ENCODE assay signal across 1 cellular context in the genomic region with DNA sequence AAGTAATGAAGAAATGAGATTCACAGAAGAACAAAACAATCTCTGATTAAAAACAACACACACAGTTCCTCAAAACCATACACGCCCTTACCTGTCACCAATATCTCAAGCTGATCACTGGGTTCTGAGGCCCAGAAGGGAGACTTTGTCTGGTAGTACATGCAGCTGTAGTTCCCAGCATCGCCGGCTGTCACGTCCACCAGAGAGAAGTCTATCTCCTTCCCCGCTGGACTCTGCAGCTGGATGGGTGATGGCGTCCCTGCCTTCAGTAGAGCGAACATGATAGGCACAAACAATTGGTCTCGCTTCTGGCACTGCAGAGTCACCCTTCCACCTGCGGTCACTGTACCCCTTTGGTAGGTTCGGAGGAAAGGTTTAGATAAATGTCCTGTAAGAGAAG.
TF ChIP-seq lines count a peak whose summit lies in the region.

No MANE protein-coding gene starts in this region.

TF ChIP-seq in K562, 482 proteins besides CTCF, POLR2A, EP300 and RAD21:
- TF ChIP-seq RUNX1 (IDR thresholded peaks at IDR 0.05; ENCODE audit: low read depth) (no peak), SAP30 (IDR thresholded peaks at IDR 0.05; ENCODE audit: borderline replicate concordance, insufficient read depth, low read depth, low read length, poor library complexity, severe bottlenecking) (no peak), CHD1 (IDR thresholded peaks at IDR 0.05; ENCODE audit: low read length) (no peak), KLF16 (IDR thresholded peaks at IDR 0.05) (no peak), PHF21A (IDR thresholded peaks at IDR 0.05; ENCODE audit: borderline replicate concordance, low read depth) (no peak), RFX5 (IDR thresholded peaks at IDR 0.05; ENCODE audit: low read depth, low read length) (no peak), SRSF1 (IDR thresholded peaks at IDR 0.05; ENCODE audit: low read depth, low read length) (no peak), POLR2AphosphoS5 (IDR thresholded peaks at IDR 0.05; ENCODE audit: control insufficient read depth, insufficient read depth, low read depth, low read length) (no peak), SAFB2 (IDR thresholded peaks at IDR 0.05; ENCODE audit: borderline replicate concordance, low read depth, low read length, severe bottlenecking) (no peak), SAFB (IDR thresholded peaks at IDR 0.05; ENCODE audit: borderline replicate concordance, low read depth, low read length) (no peak), ADNP (tag; IDR thresholded peaks at IDR 0.05) (no peak), ERF (CRISPR knock-in tag; IDR thresholded peaks at IDR 0.05) (no peak), ZFPM2 (CRISPR knock-in tag; IDR thresholded peaks at IDR 0.05) (no peak)
- TF ChIP-seq, protein P1, sequence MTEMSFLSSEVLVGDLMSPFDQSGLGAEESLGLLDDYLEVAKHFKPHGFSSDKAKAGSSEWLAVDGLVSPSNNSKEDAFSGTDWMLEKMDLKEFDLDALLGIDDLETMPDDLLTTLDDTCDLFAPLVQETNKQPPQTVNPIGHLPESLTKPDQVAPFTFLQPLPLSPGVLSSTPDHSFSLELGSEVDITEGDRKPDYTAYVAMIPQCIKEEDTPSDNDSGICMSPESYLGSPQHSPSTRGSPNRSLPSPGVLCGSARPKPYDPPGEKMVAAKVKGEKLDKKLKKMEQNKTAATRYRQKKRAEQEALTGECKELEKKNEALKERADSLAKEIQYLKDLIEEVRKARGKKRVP (CRISPR knock-in tag; IDR thresholded peaks at IDR 0.05), result no peak
- TF ChIP-seq, protein P2, sequence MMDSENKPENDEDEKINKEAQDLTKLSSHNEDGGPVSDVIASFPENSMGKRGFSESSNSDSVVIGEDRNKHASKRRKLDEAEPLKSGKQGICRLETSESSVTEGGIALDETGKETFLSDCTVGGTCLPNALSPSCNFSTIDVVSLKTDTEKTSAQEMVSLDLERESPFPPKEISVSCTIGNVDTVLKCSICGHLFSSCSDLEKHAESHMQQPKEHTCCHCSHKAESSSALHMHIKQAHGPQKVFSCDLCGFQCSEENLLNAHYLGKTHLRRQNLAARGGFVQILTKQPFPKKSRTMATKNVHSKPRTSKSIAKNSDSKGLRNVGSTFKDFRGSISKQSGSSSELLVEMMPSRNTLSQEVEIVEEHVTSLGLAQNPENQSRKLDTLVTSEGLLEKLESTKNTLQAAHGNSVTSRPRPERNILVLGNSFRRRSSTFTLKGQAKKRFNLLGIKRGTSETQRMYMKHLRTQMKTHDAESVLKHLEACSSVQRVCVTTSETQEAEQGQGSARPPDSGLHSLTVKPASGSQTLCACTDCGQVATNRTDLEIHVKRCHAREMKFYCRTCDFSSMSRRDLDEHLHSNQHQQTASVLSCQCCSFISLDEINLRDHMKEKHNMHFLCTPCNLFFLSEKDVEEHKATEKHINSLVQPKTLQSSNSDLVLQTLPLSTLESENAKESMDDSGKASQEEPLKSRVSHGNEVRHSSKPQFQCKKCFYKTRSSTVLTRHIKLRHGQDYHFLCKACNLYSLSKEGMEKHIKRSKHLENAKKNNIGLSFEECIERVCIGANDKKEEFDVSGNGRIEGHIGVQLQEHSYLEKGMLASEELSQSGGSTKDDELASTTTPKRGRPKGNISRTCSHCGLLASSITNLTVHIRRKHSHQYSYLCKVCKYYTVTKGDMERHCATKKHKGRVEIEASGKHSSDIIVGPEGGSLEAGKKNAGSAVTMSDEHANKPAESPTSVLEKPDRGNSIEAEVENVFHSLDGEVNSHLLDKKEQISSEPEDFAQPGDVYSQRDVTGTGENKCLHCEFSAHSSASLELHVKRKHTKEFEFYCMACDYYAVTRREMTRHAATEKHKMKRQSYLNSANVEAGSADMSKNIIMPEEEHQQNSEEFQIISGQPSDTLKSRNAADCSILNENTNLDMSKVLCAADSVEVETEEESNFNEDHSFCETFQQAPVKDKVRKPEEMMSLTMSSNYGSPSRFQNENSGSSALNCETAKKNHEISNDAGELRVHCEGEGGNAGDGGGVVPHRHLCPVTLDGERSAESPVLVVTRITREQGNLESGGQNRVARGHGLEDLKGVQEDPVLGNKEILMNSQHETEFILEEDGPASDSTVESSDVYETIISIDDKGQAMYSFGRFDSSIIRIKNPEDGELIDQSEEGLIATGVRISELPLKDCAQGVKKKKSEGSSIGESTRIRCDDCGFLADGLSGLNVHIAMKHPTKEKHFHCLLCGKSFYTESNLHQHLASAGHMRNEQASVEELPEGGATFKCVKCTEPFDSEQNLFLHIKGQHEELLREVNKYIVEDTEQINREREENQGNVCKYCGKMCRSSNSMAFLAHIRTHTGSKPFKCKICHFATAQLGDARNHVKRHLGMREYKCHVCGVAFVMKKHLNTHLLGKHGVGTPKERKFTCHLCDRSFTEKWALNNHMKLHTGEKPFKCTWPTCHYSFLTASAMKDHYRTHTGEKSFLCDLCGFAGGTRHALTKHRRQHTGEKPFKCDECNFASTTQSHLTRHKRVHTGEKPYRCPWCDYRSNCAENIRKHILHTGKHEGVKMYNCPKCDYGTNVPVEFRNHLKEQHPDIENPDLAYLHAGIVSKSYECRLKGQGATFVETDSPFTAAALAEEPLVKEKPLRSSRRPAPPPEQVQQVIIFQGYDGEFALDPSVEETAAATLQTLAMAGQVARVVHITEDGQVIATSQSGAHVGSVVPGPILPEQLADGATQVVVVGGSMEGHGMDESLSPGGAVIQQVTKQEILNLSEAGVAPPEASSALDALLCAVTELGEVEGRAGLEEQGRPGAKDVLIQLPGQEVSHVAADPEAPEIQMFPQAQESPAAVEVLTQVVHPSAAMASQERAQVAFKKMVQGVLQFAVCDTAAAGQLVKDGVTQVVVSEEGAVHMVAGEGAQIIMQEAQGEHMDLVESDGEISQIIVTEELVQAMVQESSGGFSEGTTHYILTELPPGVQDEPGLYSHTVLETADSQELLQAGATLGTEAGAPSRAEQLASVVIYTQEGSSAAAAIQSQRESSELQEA (IDR thresholded peaks at IDR 0.05; ENCODE audit: low read depth), result no peak
